ENCODE assay signal across 1 cellular context in genomic region chr13:46051958-46052313, GRCh38.
TF ChIP-seq lines count a peak whose summit lies in the region.

No MANE protein-coding gene starts in this region.

TF ChIP-seq in H1, 55 proteins besides CTCF, POLR2A, EP300 and RAD21 (continued from another document):
- no peak for TF ChIP-seq ATF3 (IDR thresholded peaks at IDR 0.05; ENCODE audit: insufficient read depth, low read depth, low read length)
- TF ChIP-seq USF2 (IDR thresholded peaks at IDR 0.05; ENCODE audit: low read length): no peak
- no peak for TF ChIP-seq MAFK (IDR thresholded peaks at IDR 0.05; ENCODE audit: low read depth, low read length)
- no peak for TF ChIP-seq KDM1A (IDR thresholded peaks at IDR 0.05; ENCODE audit: borderline replicate concordance, low read length)
- TF ChIP-seq TBP (IDR thresholded peaks at IDR 0.05; ENCODE audit: low read depth, low read length): no peak
- no peak for TF ChIP-seq SP1 (IDR thresholded peaks at IDR 0.05; ENCODE audit: low read depth, low read length)
